8 cellular contexts compared by ENCODE assay signal in genomic region chr18:3595282-3596273, GRCh38.
DNase-seq lines count a peak whose midpoint lies in the region; ATAC-seq, FAIRE-seq and TF ChIP-seq lines count a peak whose summit lies in the region.

No MANE protein-coding gene starts in this region.

- peak overlapping the region; percentile 27 to 75 (median 44) for H3K4me3 ChIP-seq in spleen

- peaks cover 38 to 70% (median 56%) of the 10 kb centered on the region in 6 donors for H3K4me1 ChIP-seq in spleen

- CTCF ChIA-PET in MCF 10A (lab: Yijun Ruan, JAX), result interaction anchor here (0.6 to 6.4 kb wide), 25 partner anchors 8 to 597 kb away, joined by 3 to 76 read pairs (median 6); no protein-coding TSS in a partner anchor

- peaks cover 33 to 41% (median 41%) of the 10 kb centered on the region in 3 donors for H3K4me1 Mint-ChIP-seq in IgD-negative memory B cell
- H3K4me1 Mint-ChIP-seq in MCF 10A (ENCODE audit: insufficient read depth, unreplicated experiment), result peaks cover 40% of the 10 kb centered on the region

- H3K36me3 ChIP-seq in spleen, result peaks cover 0 to 21% (median 0%) of the 10 kb centered on the region in 6 donors

- H3K27ac ChIP-seq in spleen, result peak overlapping the region; percentile 94 to 98 (median 96)

- H3K9me3 ChIP-seq in spleen, result no peaks in the 10 kb centered on the region

- H3K27me3 Mint-ChIP-seq in IgD-negative memory B cell (no peaks in the 10 kb centered on the region), MCF 10A (ENCODE audit: insufficient read depth, unreplicated experiment) (no peaks in the 10 kb centered on the region)

- DNase-seq in G401 (ENCODE audit: low spot score) (peak; percentile 57), SHP77 (lab: John Stamatoyannopoulos, UW) (peak; percentile 41 to 50), MCF 10A (ENCODE audit: unreplicated experiment) (peak; percentile 84), spleen (no peak), NCI-H524 treated with DMSO at 0.1 percent for 48 hours (lab: John Stamatoyannopoulos, UW) (no peak)

- TF ChIP-seq POLR2A in spleen (IDR thresholded peaks at IDR 0.05), result no peak

- BruUV-seq in MCF 10A (replicated peaks; lab: Mats Ljungman, UMichigan), result no TSS peak

- intact Hi-C loops in MCF 10A (cut with micrococcal nuclease) (loop anchor here (1.0 to 10.0 kb wide), 5 partner anchors 8 to 315 kb away; no protein-coding TSS in a partner anchor), spleen (cut with DNase I; ENCODE audit: low total_unique reads) (no loop called here)

- 19 to 39% (median 33%) methylated on average over 8 of the region's 8 CpGs for WGBS in spleen, 5 donors

- TF ChIP-seq CTCF in MCF 10A (IDR thresholded peaks at IDR 0.05; ENCODE audit: unreplicated experiment) (no peak), spleen (IDR thresholded peaks at IDR 0.05 in 8 of 11, conservative IDR thresholded peaks at IDR 0.05 in 3 of 11) (no peak)

- H3K36me3 Mint-ChIP-seq in IgD-negative memory B cell (no peaks in the 10 kb centered on the region), MCF 10A (ENCODE audit: insufficient read depth, unreplicated experiment) (peaks cover 12% of the 10 kb centered on the region)

- H3K27me3 ChIP-seq in spleen (replicated peaks in 1 of 7), result no peaks in the 10 kb centered on the region

- POLR2A ChIA-PET in MCF 10A (lab: Yijun Ruan, JAX), result interaction anchor here (0.6 to 7.1 kb wide), 28 partner anchors 10 to 1022 kb away, joined by 3 to 325 read pairs (median 6); partner anchors contain the start of genes MYL12A, MYL12B and TGIF1

- H3K9me3 Mint-ChIP-seq in IgD-negative memory B cell (no peaks in the 10 kb centered on the region), MCF 10A (ENCODE audit: unreplicated experiment) (no peaks in the 10 kb centered on the region)

- FAIRE-seq in islet of Langerhans (lab: Jason Lieb, UNC), result peak; percentile 41

- in situ Hi-C loops in G401 (cut with HindIII; ENCODE audit: low sequenced_read_pairs), result no loop called here

- H3K27ac Mint-ChIP-seq in IgD-negative memory B cell (peak overlapping the region; percentile 96 to 99 (median 99)), MCF 10A (ENCODE audit: low read depth, unreplicated experiment) (peak overlapping the region; percentile 98)

- ATAC-seq in GM21619 (IDR thresholded peaks at IDR 0.05; ENCODE audit: unreplicated experiment), result peak; percentile 62

- H3K4me3 Mint-ChIP-seq in IgD-negative memory B cell (peak overlapping the region; percentile 87 to 98 (median 96)), MCF 10A (ENCODE audit: unreplicated experiment) (peak overlapping the region; percentile 82)

Comparison
In these comparisons a context has a peak if more than half of its experiments do, and no peak if none do; other contexts are left out.
1. DNase-seq: peak in G401 (single experiment), SHP77 (2 of 2) and MCF 10A (single experiment); none in spleen (single experiment) and NCI-H524 treated with DMSO at 0.1 percent for 48 hours (single experiment).